Comparison of ENCODE assay signal across 1 cellular context in the genomic region with DNA sequence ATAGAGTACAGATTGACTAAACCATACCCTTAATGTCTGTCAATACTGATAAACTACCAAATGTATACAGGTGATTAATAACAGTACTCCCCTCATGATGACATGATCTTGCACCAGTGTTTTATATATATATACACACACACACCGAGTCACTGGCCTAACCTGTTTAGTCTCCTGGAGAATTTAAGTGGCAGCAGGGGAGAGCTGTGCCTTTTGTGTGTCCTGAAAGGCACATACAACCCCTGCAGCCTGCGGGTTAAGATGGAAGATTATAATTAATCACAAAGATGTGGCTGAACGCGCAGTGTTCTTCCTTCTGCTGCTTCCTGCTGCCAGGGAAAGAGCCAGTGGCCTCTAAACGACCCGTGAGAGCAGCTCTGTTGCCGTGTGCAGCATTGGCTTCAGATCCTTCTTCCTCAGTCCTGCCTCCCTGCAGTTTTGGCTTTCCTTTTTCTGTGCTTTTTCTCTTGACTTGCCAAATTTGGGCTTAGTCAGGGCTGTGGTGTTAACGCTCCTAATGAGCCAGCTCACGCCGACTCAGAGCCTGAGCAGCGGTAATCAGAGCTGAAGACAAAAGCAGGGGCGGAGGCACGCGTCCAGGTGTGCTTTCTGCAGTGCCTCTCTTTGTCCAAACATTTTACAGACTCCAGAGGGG.
TF ChIP-seq lines count a peak whose summit lies in the region.

No MANE protein-coding gene starts in this region.

TF ChIP-seq in HCT116, 20 proteins besides CTCF, POLR2A, EP300 and RAD21 (continued from another document):
- TF ChIP-seq POLR2AphosphoS5 (IDR thresholded peaks at IDR 0.05; ENCODE audit: low read depth, low read length) = no peak
- TF ChIP-seq, protein P1, sequence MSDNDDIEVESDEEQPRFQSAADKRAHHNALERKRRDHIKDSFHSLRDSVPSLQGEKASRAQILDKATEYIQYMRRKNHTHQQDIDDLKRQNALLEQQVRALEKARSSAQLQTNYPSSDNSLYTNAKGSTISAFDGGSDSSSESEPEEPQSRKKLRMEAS (IDR thresholded peaks at IDR 0.05) = no peak
- TF ChIP-seq YY1 (IDR thresholded peaks at IDR 0.05; ENCODE audit: extremely low read depth, insufficient replicate concordance, low read depth, low read length) = no peak
TF ChIP-seq in HCT116: peak in this region for 0.
